ENCODE assay signal across 22 cellular contexts in genomic region chr3:177831361-177831760, GRCh38.
A peak's percentile ranks its signal among the peaks of the same experiment; 100 is the strongest.
DNase-seq lines count a peak whose midpoint lies in the region; ATAC-seq and TF ChIP-seq lines count a peak whose summit lies in the region.
"Had no signal": no experiment of that assay in that cellular context is flagged by ENCODE, and none has a peak within 500 bp of the region (broad histone marks: within the 10 kb centered on the region; RNA-seq: fewer than 3 reads in every experiment).

No MANE protein-coding gene starts in this region.

- no peak overlapping the region for H2AFZ ChIP-seq in hepatocyte

- H3K4me1 ChIP-seq in hepatocyte (ENCODE audit: insufficient read depth) (peaks cover 15% of the 10 kb centered on the region), subcutaneous abdominal adipose tissue (ENCODE audit: control insufficient read depth in 5 of 5, insufficient read depth in 5 of 5, low read length in 5 of 5) (peaks cover 3 to 35% (median 25%) of the 10 kb centered on the region in 5 donors)
- H3K4me1 ChIP-seq: spleen had no signal

- DNase-seq in DMS53 (lab: John Stamatoyannopoulos, UW) (peak; percentile 50), DMS53 treated with DMSO at 0.1 percent for 48 hours (lab: John Stamatoyannopoulos, UW; ENCODE audit: unreplicated experiment) (no peak), RPMI7951 (ENCODE audit: low read depth) (peak; percentile 65), hepatocyte (ENCODE audit: low spot score) (no peak), MV-4-11 (lab: John Stamatoyannopoulos, UW) (no peak)
- no peak for DNase-seq in stimulated activated naive CD8-positive, alpha-beta T cell treated with anti-CD3 and anti-CD28 coated beads, Interleukin-15, Interleukin-2, amounts not matched to agents 100 U/mL and 50 U/mL, for 24 hours
- DNase-seq: 8988T; activated CD4-positive, alpha-beta T cell treated with anti-CD3 and anti-CD28 coated beads for 36 hours; activated naive CD4-positive, alpha-beta T cell treated with anti-CD3 and anti-CD28 coated beads, Interleukin-2, amount 10 ng/mL, durations not matched to agents 7 days and 5 days; activated T-cell treated with anti-CD3 and anti-CD28 coated beads, Interleukin-2, amount 50 U/mL, for 48 hours; aorta; HFFc6; mesendoderm; naive thymus-derived CD8-positive, alpha-beta T cell; NCI-H524 treated with DMSO at 0.1 percent for 48 hours; spleen; stimulated activated CD4-positive, alpha-beta T cell treated with anti-CD3 and anti-CD28 coated beads, Interleukin-4, amount 100 ng/mL, for 24 hours; upper lobe of left lung had no signal

- H3K79me2 ChIP-seq in hepatocyte = no peaks in the 10 kb centered on the region

- H3K4me3 ChIP-seq in hepatocyte (no peak overlapping the region), subcutaneous abdominal adipose tissue (ENCODE audit: low read depth in 1 of 5, low read length in 5 of 5) (no peak overlapping the region)
- H3K4me3 ChIP-seq: spleen, upper lobe of left lung had no signal

- H3K27ac ChIP-seq in hepatocyte = peak overlapping the region; percentile 44
- H3K27ac ChIP-seq in subcutaneous abdominal adipose tissue (ENCODE audit: low read depth, low read length) = peak overlapping the region; percentile 82
- H3K27ac ChIP-seq: HL-60 had no signal

- H3K9me3 ChIP-seq in hepatocyte (ENCODE audit: low read depth) (no peaks in the 10 kb centered on the region), subcutaneous abdominal adipose tissue (ENCODE audit: control insufficient read depth in 5 of 5, low read length in 5 of 5) (no peaks in the 10 kb centered on the region)
- H3K9me3 ChIP-seq: spleen, upper lobe of left lung had no signal

- no peak for TF ChIP-seq CTCF in hepatocyte (IDR thresholded peaks at IDR 0.05; ENCODE audit: poor library complexity)

- ATAC-seq in stimulated activated naive CD8-positive, alpha-beta T cell treated with anti-CD3 and anti-CD28 coated beads, Interleukin-15, Interleukin-2, amounts not matched to agents 100 U/mL and 50 U/mL, for 24 hours = no peak
- no peak for ATAC-seq in GM21381 (IDR thresholded peaks at IDR 0.05; ENCODE audit: unreplicated experiment)
- ATAC-seq: activated CD4-positive, alpha-beta T cell treated with anti-CD3 and anti-CD28 coated beads for 36 hours; naive thymus-derived CD8-positive, alpha-beta T cell; Right ventricle myocardium inferior had no signal

- no peaks in the 10 kb centered on the region for H3K9me2 ChIP-seq in hepatocyte (replicated peaks; ENCODE audit: insufficient read depth)

- H3K36me3 ChIP-seq in hepatocyte (replicated peaks; ENCODE audit: insufficient read depth, low read depth) (no peaks in the 10 kb centered on the region), subcutaneous abdominal adipose tissue (ENCODE audit: control insufficient read depth in 5 of 5, insufficient read depth in 5 of 5, low read length in 5 of 5) (no peaks in the 10 kb centered on the region)
- H3K36me3 ChIP-seq: spleen, upper lobe of left lung had no signal

- H3K27me3 ChIP-seq in hepatocyte = no peaks in the 10 kb centered on the region
- no peaks in the 10 kb centered on the region for H3K27me3 ChIP-seq in subcutaneous abdominal adipose tissue (ENCODE audit: control insufficient read depth in 5 of 5, insufficient read depth in 4 of 5, low read length in 5 of 5)
- H3K27me3 ChIP-seq: spleen, upper lobe of left lung had no signal

- no peak overlapping the region for H3K9ac ChIP-seq in subcutaneous abdominal adipose tissue (ENCODE audit: low read length in 5 of 5)

- WGBS in hepatocyte (ENCODE audit: low lambda C conversion rate, missing lambda C conversion rate) = 68% methylated on average over 4 of the region's 4 CpGs

- H4K20me1 ChIP-seq in hepatocyte (ENCODE audit: insufficient read depth, poor library complexity, severe bottlenecking) = no peaks in the 10 kb centered on the region

- no peak overlapping the region for H3K4me2 ChIP-seq in hepatocyte

Comparison
In these comparisons a context has a peak if more than half of its experiments do, and no peak if none do; other contexts are left out.
1. DNase-seq: peak in DMS53 (single experiment) and RPMI7951 (single experiment); none in DMS53 treated with DMSO at 0.1 percent for 48 hours (single experiment), hepatocyte (single experiment), MV-4-11 (single experiment) and stimulated activated naive CD8-positive, alpha-beta T cell treated with anti-CD3 and anti-CD28 coated beads, Interleukin-15, Interleukin-2, amounts not matched to agents 100 U/mL and 50 U/mL, for 24 hours (single experiment).